Comparison of ENCODE assay signal across 8 cellular contexts in the genomic region with DNA sequence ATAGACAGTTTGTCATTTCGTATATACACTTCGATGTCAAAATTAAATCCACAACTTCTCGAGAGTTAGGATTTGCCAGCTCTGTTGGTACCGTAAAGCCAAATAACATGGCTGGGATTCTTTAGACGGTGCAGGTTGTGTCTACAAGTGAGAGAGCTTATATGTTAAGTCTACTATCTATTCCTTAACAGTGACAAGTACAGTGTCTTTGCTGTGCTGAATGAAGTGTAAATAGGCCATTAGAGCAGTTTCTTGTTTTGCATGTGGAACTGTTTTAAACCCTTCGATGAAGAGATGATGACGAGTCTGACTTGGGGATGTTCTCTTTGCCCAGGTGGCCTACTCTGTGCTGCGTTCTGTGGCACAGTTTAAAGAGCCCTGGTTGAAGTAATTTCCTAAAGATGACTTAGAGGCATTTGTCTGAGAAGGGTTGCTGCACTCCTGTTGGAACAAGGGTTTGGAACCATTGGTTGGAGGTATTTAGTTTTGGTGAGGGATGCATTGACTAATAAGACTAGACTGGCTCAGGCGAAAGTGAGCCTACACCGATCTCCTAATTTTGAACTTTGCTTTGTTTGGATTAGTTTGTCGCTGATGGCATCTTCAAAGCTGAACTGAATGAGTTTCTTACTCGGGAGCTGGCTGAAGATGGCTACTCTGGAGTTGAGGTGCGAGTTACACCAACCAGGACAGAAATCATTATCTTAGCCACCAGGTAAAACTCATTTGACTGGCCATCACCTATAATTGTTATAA. TPM values are rescaled to one million over a fixed set of nuclear protein-coding genes. Genes with fewer than 3 reads are reported as not detected.
A peak's percentile ranks its signal among the peaks of the same experiment; 100 is the strongest.
DNase-seq lines count a peak whose midpoint lies in the region; ATAC-seq and TF ChIP-seq lines count a peak whose summit lies in the region.

No MANE protein-coding gene starts in this region.

- H3K9me3 ChIP-seq in heart right ventricle, result no peaks in the 10 kb centered on the region

- WGBS in heart right ventricle, 2 donors, result 13 to 14% methylated on average over 13 of the region's 13 CpGs

- peak; percentile 16 for ATAC-seq in Right ventricle myocardium superior (ENCODE audit: poor library complexity)
- no peak for ATAC-seq in Right ventricle myocardium inferior
- ATAC-seq in heart right ventricle, result peak in 5 of 8 donors; percentile 8 to 20 (median 13)
- no peak for ATAC-seq in GM21390 (IDR thresholded peaks at IDR 0.05; ENCODE audit: unreplicated experiment)

- no peak for DNase-seq in Right ventricle myocardium superior
- DNase-seq in Right ventricle myocardium inferior (ENCODE audit: missing footprints), result no peak
- DNase-seq in activated effector memory CD4-positive, alpha-beta T cell treated with Interleukin-2 at 50 U/mL for 16 hours, result peak; percentile 13
- no peak for DNase-seq in heart right ventricle
- DNase-seq in retinal pigment epithelial cell (ENCODE audit: low read depth), result no peak
- no peak for DNase-seq in NCI-H524 treated with DMSO at 0.1 percent for 48 hours (lab: John Stamatoyannopoulos, UW)
- no peak for DNase-seq in MV-4-11 (lab: John Stamatoyannopoulos, UW)

- peaks cover 8 to 48% (median 29%) of the 10 kb centered on the region in 9 donors for H3K4me1 ChIP-seq in heart right ventricle

- intact Hi-C loops in Right ventricle myocardium superior (cut with DNase I), result no loop called here
- intact Hi-C loops in Right ventricle myocardium inferior (cut with DNase I), result no loop called here
- intact Hi-C loops in heart right ventricle (cut with DNase I), result loop anchor here in 3 of 10 donors (2.0 to 5.0 kb wide), 3 partner anchors 127 to 133 kb away; partner anchors contain the start of gene GDPD5 (in 1 of the 3)

- no peak for TF ChIP-seq CTCF in heart right ventricle (IDR thresholded peaks at IDR 0.05)
- no peak for TF ChIP-seq CTCF in retinal pigment epithelial cell (conservative IDR thresholded peaks at IDR 0.05; ENCODE audit: low read depth, low read length)

- H3K27ac ChIP-seq in heart right ventricle, result peak overlapping the region; percentile 42 to 98 (median 91)

- peak overlapping the region; percentile 53 to 87 (median 78) for H3K4me3 ChIP-seq in heart right ventricle
- peak overlapping the region; percentile 100 for H3K4me3 ChIP-seq in retinal pigment epithelial cell (ENCODE audit: low read length)

- no peaks in the 10 kb centered on the region for H3K27me3 ChIP-seq in heart right ventricle

- H3K36me3 ChIP-seq in heart right ventricle, result peaks cover 0 to 49% (median 36%) of the 10 kb centered on the region in 9 donors

RNA-seq across cellular contexts. Expression of gene RPS3, which starts 1.0 kb away (rescaled TPM):
- total RNA-seq in Right ventricle myocardium superior, result 827 TPM
- 972 TPM for total RNA-seq in Right ventricle myocardium inferior
- 1,000 to 10,000 TPM in 2 of 10 donors, 100 to 1,000 TPM in 8; 803 to 1,301 (median 939) TPM for total RNA-seq in heart right ventricle
- polyA plus RNA-seq in heart right ventricle, result 1,000 to 10,000 TPM in 1 of 2 donors, 100 to 1,000 TPM in 1; 698 to 1,945 TPM

RNA-seq across cellular contexts. Expression of gene KLHL35, which starts 32.7 kb away (rescaled TPM):
- total RNA-seq in Right ventricle myocardium superior, result 0.48 TPM
- total RNA-seq in Right ventricle myocardium inferior, result 0.68 TPM
- under 1 TPM in 8 of 10 donors, not detected in 2; 0.20 to 0.81 (median 0.37) TPM for total RNA-seq in heart right ventricle
- under 1 TPM; 0.29 to 0.64 TPM for polyA plus RNA-seq in heart right ventricle

RNA-seq across cellular contexts. Expression of gene ARRB1, which starts 48.8 kb away (rescaled TPM):
- total RNA-seq in Right ventricle myocardium superior (24.6 TPM), Right ventricle myocardium inferior (30.3 TPM), heart right ventricle (10 to 100 TPM; 14.4 to 33.9 (median 21.7) TPM)
- 1 to 10 TPM; 8.1 to 8.9 TPM for polyA plus RNA-seq in heart right ventricle

Comparison
In these comparisons a context has a peak if more than half of its experiments do, and no peak if none do; other contexts are left out.
1. ATAC-seq: peak in Right ventricle myocardium superior (single experiment) and heart right ventricle (5 of 8); none in Right ventricle myocardium inferior (single experiment) and GM21390 (single experiment).